Comparison of ENCODE assay signal across 21 cellular contexts in genomic region chr2:177000408-177000807, GRCh38.
"Had no signal": no experiment of that assay in that cellular context is flagged by ENCODE, and none has a peak within 500 bp of the region (broad histone marks: within the 10 kb centered on the region; RNA-seq: fewer than 3 reads in every experiment).

No MANE protein-coding gene starts in this region.

- H3K9me3 ChIP-seq: colonic mucosa, esophagus squamous epithelium, gastrocnemius medialis, pancreas, psoas muscle, right atrium auricular region, spleen, thoracic aorta, upper lobe of left lung had no signal

- H3K27me3 Mint-ChIP-seq: activated CD8-positive, alpha-beta T cell treated with anti-CD3 and anti-CD28 coated beads for 36 hours had no signal

- H3K4me3 Mint-ChIP-seq: activated CD4-positive, alpha-beta T cell treated with anti-CD3 and anti-CD28 coated beads, Interleukin-2, amount 10 ng/mL, durations not matched to agents 24 days and 14 days; activated CD8-positive, alpha-beta T cell treated with anti-CD3 and anti-CD28 coated beads for 36 hours; natural killer cell treated with Interleukin-12 subunit alpha and Interleukin-12 subunit beta and Interleukin-15 and Interleukin-18, amount 100 ng/mL, for 72 hours; T-helper 17 cell had no signal

- DNase-seq: activated CD4-positive, alpha-beta T cell treated with anti-CD3 and anti-CD28 coated beads, Interleukin-2, amount 10 ng/mL, durations not matched to agents 24 days and 14 days; activated CD8-positive, alpha-beta T cell treated with anti-CD3 and anti-CD28 coated beads for 36 hours; activated gamma-delta T cell treated with Interleukin-2 at 50 U/mL for 16 hours; amniotic stem cell; colonic mucosa; esophagus squamous epithelium; gastrocnemius medialis; hypothalamus; left ventricle myocardium superior; pancreas; psoas muscle; spleen; stimulated activated CD4-positive, alpha-beta T cell treated with anti-CD3 and anti-CD28 coated beads, Interleukin-4, amount 100 ng/mL, for 24 hours; stimulated activated naive CD4-positive, alpha-beta T cell treated with Interleukin-2 at 50 U/mL for 16 hours; T-helper 17 cell; upper lobe of left lung had no signal

- H3K4me1 ChIP-seq: colonic mucosa, esophagus squamous epithelium, gastrocnemius medialis, psoas muscle, right atrium auricular region, upper lobe of left lung had no signal

- H3K9me3 Mint-ChIP-seq: activated CD4-positive, alpha-beta T cell treated with anti-CD3 and anti-CD28 coated beads, Interleukin-2, amount 10 ng/mL, durations not matched to agents 24 days and 14 days; activated CD8-positive, alpha-beta T cell treated with anti-CD3 and anti-CD28 coated beads for 36 hours had no signal

- H3K4me3 ChIP-seq: colonic mucosa, esophagus squamous epithelium, gastrocnemius medialis, pancreas, psoas muscle, right atrium auricular region, spleen, thoracic aorta, upper lobe of left lung had no signal

- H3K36me3 Mint-ChIP-seq: activated naive CD4-positive, alpha-beta T cell treated with anti-CD3 and anti-CD28 coated beads, Interleukin-2, amount 50 U/mL, for 72 hours; natural killer cell treated with Interleukin-12 subunit alpha and Interleukin-12 subunit beta and Interleukin-15 and Interleukin-18, amount 100 ng/mL, for 72 hours had no signal

- H3K27ac ChIP-seq: colonic mucosa, esophagus squamous epithelium, gastrocnemius medialis, pancreas, psoas muscle, right atrium auricular region, spleen, thoracic aorta, upper lobe of left lung had no signal

- H3K36me3 ChIP-seq: colonic mucosa, esophagus squamous epithelium, gastrocnemius medialis, pancreas, right atrium auricular region, spleen, thoracic aorta, upper lobe of left lung had no signal

- FAIRE-seq: bronchial epithelial cell, pancreas had no signal

- H3K27me3 ChIP-seq: colonic mucosa, esophagus squamous epithelium, gastrocnemius medialis, pancreas, right atrium auricular region, spleen, upper lobe of left lung had no signal

- H3K27ac Mint-ChIP-seq: activated CD4-positive, alpha-beta T cell treated with anti-CD3 and anti-CD28 coated beads, Interleukin-2, amount 10 ng/mL, durations not matched to agents 24 days and 14 days; activated CD8-positive, alpha-beta T cell treated with anti-CD3 and anti-CD28 coated beads for 36 hours; activated naive CD4-positive, alpha-beta T cell treated with anti-CD3 and anti-CD28 coated beads, Interleukin-2, amount 50 U/mL, for 72 hours; natural killer cell treated with Interleukin-12 subunit alpha and Interleukin-12 subunit beta and Interleukin-15 and Interleukin-18, amount 100 ng/mL, for 72 hours; T-helper 17 cell had no signal
